ENCODE assay signal across 13 cellular contexts in the genomic region with DNA sequence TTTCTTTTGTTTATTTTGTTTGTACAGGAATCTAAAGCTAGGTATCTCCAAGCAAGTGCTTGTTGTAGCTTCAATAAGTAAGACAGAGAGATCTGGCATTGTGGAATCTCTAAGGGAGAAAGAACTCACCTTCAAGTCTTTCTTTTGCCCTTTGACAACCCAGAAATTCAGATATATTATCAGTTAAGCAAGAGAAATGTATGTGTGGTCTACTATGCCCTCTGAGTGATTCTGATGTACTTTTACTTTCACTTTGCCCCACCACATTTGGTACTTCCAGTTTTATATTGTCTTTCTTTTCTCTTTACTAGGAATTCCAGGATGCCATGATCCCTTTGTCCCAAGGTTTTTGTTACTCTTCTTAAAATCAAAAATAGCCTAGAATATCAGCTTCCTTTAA.
DNase-seq lines count a peak whose midpoint lies in the region; ATAC-seq lines count a peak whose summit lies in the region.
"Had no signal": no experiment of that assay in that cellular context is flagged by ENCODE, and none has a peak within 500 bp of the region (broad histone marks: within the 10 kb centered on the region; RNA-seq: fewer than 3 reads in every experiment).

No MANE protein-coding gene starts in this region.

- H3K9me3 Mint-ChIP-seq in stimulated activated naive B cell treated with anti-CD40 and anti-IgM and Interleukin-4, amounts not matched to agents 10 μg/mL and 1 μg/mL and 100 μg/mL, for 72 hours = peaks cover 3 to 4% of the 10 kb centered on the region in 2 donors

- DNase-seq in EL (peak; percentile 0), H4 (ENCODE audit: low spot score) (peak; percentile 18), RPMI7951 (ENCODE audit: low read depth) (peak; percentile 25), kidney tubule cell (ENCODE audit: low spot score) (peak; percentile 14), SHP77 treated with DMSO at 0.1 percent for 48 hours (lab: John Stamatoyannopoulos, UW) (no peak)
- DNase-seq in stimulated activated naive B cell treated with anti-CD40 and anti-IgM and Interleukin-4, amounts not matched to agents 10 μg/mL and 1 μg/mL and 100 μg/mL, for 72 hours = no peak
- DNase-seq: activated CD8-positive, alpha-beta memory T cell treated with anti-CD3 and anti-CD28 coated beads, Interleukin-2, amount 50 U/mL, for 4 hours; Caco-2; dermis blood vessel endothelial cell; midbrain; pancreas; testis had no signal

- H3K27me3 Mint-ChIP-seq in stimulated activated naive B cell treated with anti-CD40 and anti-IgM and Interleukin-4, amounts not matched to agents 10 μg/mL and 1 μg/mL and 100 μg/mL, for 72 hours = no peaks in the 10 kb centered on the region

- H3K36me3 Mint-ChIP-seq in stimulated activated naive B cell treated with anti-CD40 and anti-IgM and Interleukin-4, amounts not matched to agents 10 μg/mL and 1 μg/mL and 100 μg/mL, for 72 hours = no peaks in the 10 kb centered on the region

- H3K4me3 Mint-ChIP-seq in stimulated activated naive B cell treated with anti-CD40 and anti-IgM and Interleukin-4, amounts not matched to agents 10 μg/mL and 1 μg/mL and 100 μg/mL, for 72 hours = no peak overlapping the region

- no peaks in the 10 kb centered on the region for H3K4me1 Mint-ChIP-seq in stimulated activated naive B cell treated with anti-CD40 and anti-IgM and Interleukin-4, amounts not matched to agents 10 μg/mL and 1 μg/mL and 100 μg/mL, for 72 hours

- no peak for ATAC-seq in GM18858 (IDR thresholded peaks at IDR 0.05; ENCODE audit: unreplicated experiment)
- no peak for ATAC-seq in stimulated activated naive B cell treated with anti-CD40 and anti-IgM and Interleukin-4, amounts not matched to agents 10 μg/mL and 1 μg/mL and 100 μg/mL, for 72 hours (replicated peaks)
- ATAC-seq: pancreas had no signal

- no peak overlapping the region for H3K27ac Mint-ChIP-seq in stimulated activated naive B cell treated with anti-CD40 and anti-IgM and Interleukin-4, amounts not matched to agents 10 μg/mL and 1 μg/mL and 100 μg/mL, for 72 hours

Comparison
In these comparisons a context has a peak if more than half of its experiments do, and no peak if none do; other contexts are left out.
1. DNase-seq: peak in EL (single experiment), H4 (single experiment), RPMI7951 (single experiment) and kidney tubule cell (single experiment); none in stimulated activated naive B cell treated with anti-CD40 and anti-IgM and Interleukin-4, amounts not matched to agents 10 μg/mL and 1 μg/mL and 100 μg/mL, for 72 hours (single experiment) and SHP77 treated with DMSO at 0.1 percent for 48 hours (single experiment).